ENCODE assay signal across 28 cellular contexts in the genomic region with DNA sequence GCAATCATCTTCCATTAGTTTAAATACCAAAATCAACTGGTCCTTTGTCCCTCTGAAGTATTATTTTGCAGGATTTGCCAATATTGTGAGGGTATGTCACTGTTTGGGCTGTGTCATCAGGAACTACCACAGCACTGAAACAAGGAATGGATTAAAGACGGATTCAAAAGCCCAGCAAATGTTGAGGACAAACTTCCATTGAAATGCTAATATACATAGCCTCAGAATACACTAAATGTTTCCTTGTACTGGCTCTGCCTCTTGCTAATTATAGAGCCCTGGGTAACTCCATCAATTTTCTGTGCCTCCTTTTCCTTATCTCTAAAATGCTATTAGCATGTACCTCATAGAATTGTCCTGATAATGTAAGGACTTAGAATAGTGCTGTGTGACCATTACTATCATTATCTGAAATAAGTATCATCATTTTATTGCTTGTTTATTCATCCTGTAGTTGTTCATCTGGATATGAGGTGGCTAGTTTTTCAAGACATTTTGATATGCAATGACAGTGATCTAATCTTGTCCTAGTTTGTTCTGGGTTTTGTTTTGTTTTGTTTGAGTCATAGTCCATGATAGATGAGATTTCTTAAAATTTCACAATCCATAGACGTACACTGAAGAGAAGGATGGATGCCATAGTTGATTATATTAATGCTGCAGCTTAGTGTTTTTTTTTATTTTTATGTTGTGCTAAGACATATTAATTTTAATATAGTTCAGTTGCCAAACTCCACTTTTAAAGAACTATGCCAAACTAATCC.
DNase-seq lines count a peak whose midpoint lies in the region; ATAC-seq and TF ChIP-seq lines count a peak whose summit lies in the region.
"Had no signal": no experiment of that assay in that cellular context is flagged by ENCODE, and none has a peak within 500 bp of the region (broad histone marks: within the 10 kb centered on the region; RNA-seq: fewer than 3 reads in every experiment).

No MANE protein-coding gene starts in this region.

- H3K27me3 ChIP-seq in cardiac muscle cell, result no peaks in the 10 kb centered on the region
- no peaks in the 10 kb centered on the region for H3K27me3 ChIP-seq in right atrium auricular region
- H3K27me3 ChIP-seq in foreskin keratinocyte, result peaks cover 4% of the 10 kb centered on the region
- H3K27me3 ChIP-seq: BE2C, body of pancreas, gastrocnemius medialis, hepatocyte, stomach, thyroid gland had no signal

- no peaks in the 10 kb centered on the region for H3K36me3 ChIP-seq in cardiac muscle cell
- no peaks in the 10 kb centered on the region for H3K36me3 ChIP-seq in right atrium auricular region
- H3K36me3 ChIP-seq: BE2C, gastrocnemius medialis, stomach, thyroid gland, WERI-Rb-1 had no signal

- H3K4me1 ChIP-seq in cardiac muscle cell (ENCODE audit: low read depth) (peaks cover 26% of the 10 kb centered on the region), right atrium auricular region (no peaks in the 10 kb centered on the region), foreskin keratinocyte (no peaks in the 10 kb centered on the region)
- H3K4me1 ChIP-seq: BE2C, body of pancreas, gastrocnemius medialis, stomach, thyroid gland had no signal

- no peak for TF ChIP-seq CTCF in cardiac muscle cell (IDR thresholded peaks at IDR 0.05; ENCODE audit: low read depth, low read length)
- TF ChIP-seq CTCF in right atrium auricular region (IDR thresholded peaks at IDR 0.05), result no peak
- TF ChIP-seq CTCF in foreskin keratinocyte (conservative IDR thresholded peaks at IDR 0.05), result no peak

- H3K4me3 ChIP-seq in cardiac muscle cell, result no peak overlapping the region
- H3K4me3 ChIP-seq in right atrium auricular region, result no peak overlapping the region
- H3K4me3 ChIP-seq: body of pancreas, gastrocnemius medialis, hepatocyte, stomach, thyroid gland had no signal

- peak overlapping the region; percentile 65 for H3K27ac ChIP-seq in cardiac muscle cell
- H3K27ac ChIP-seq in right atrium auricular region, result no peak overlapping the region
- H3K27ac ChIP-seq in foreskin keratinocyte, result no peak overlapping the region
- H3K27ac ChIP-seq: body of pancreas, gastrocnemius medialis, hepatocyte, stomach, thyroid gland, WERI-Rb-1 had no signal

- peak in 1 of 2 donors; percentile 9 for DNase-seq in cardiac muscle cell (ENCODE audit: low read depth in 1 of 2, low spot score in 1 of 2)
- DNase-seq in right atrium auricular region (ENCODE audit: low spot score), result no peak
- peak; percentile 72 for DNase-seq in amniotic epithelial cell (ENCODE audit: low read depth)
- DNase-seq in foreskin keratinocyte, result peak in 1 of 2 donors; percentile 24
- no peak for DNase-seq in NCI-H2171 treated with DMSO at 0.1 percent for 48 hours (lab: John Stamatoyannopoulos, UW)
- DNase-seq in NCI-H128 (lab: John Stamatoyannopoulos, UW; ENCODE audit: unreplicated experiment), result no peak
- DNase-seq in amniotic stem cell (lab: John Stamatoyannopoulos, UW), result no peak
- DNase-seq in cerebellar cortex (ENCODE audit: low spot score), result no peak
- DNase-seq: activated CD4-positive, alpha-beta T cell treated with anti-CD3 and anti-CD28 coated beads, Interleukin-2, amount 10 ng/mL, durations not matched to agents 7 days and 5 days; activated naive CD8-positive, alpha-beta T cell treated with anti-CD3 and anti-CD28 coated beads, Interleukin-2, amount 50 U/mL, for 24 hours; activated T-cell treated with anti-CD3 and anti-CD28 coated beads, Interleukin-2, amount 50 U/mL, for 4 hours; BE2C; body of pancreas; DMS153; effector CD8-positive, alpha-beta T cell; gastrocnemius medialis; KBM-7; NCI-H1436; NCI-H524 treated with DMSO at 0.1 percent for 48 hours; SHP77 treated with DMSO at 0.1 percent for 48 hours; small intestine; stomach; SW 1271; T1000; thyroid gland; WERI-Rb-1 had no signal

- ATAC-seq in foreskin keratinocyte, result peak; percentile 24
- ATAC-seq: activated naive CD8-positive, alpha-beta T cell treated with anti-CD3 and anti-CD28 coated beads, Interleukin-2, amount 50 U/mL, for 24 hours; activated T-cell treated with anti-CD3 and anti-CD28 coated beads, Interleukin-2, amount 50 U/mL, for 4 hours; body of pancreas; gastrocnemius medialis; Panc1 had no signal

- no peaks in the 10 kb centered on the region for H3K9me3 ChIP-seq in cardiac muscle cell (ENCODE audit: low read depth)
- no peaks in the 10 kb centered on the region for H3K9me3 ChIP-seq in right atrium auricular region
- H3K9me3 ChIP-seq: BE2C, body of pancreas, gastrocnemius medialis, stomach, thyroid gland had no signal
